8 cellular contexts compared by ENCODE assay signal in the genomic region with DNA sequence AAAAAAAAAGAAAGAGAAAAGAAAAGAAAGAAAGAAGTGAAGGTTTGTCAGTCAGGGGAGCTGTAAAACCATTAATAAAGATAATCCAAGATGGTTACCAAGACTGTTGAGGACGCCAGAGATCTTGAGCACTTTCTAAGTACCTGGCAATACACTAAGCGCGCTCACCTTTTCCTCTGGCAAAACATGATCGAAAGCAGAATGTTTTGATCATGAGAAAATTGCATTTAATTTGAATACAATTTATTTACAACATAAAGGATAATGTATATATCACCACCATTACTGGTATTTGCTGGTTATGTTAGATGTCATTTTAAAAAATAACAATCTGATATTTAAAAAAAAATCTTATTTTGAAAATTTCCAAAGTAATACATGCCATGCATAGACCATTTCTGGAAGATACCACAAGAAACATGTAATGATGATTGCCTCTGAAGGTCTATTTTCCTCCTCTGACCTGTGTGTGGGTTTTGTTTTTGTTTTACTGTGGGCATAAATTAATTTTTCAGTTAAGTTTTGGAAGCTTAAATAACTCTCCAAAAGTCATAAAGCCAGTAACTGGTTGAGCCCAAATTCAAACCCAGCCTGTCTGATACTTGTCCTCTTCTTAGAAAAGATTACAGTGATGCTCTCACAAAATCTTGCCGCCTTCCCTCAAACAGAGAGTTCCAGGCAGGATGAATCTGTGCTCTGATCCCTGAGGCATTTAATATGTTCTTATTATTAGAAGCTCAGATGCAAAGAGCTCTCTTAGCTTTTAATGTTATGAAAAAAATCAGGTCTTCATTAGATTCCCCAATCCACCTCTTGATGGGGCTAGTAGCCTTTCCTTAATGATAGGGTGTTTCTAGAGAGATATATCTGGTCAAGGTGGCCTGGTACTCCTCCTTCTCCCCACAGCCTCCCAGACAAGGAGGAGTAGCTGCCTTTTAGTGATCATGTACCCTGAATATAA. TPM values are rescaled to one million over a fixed set of nuclear protein-coding genes. Genes with fewer than 3 reads are reported as not detected.
DNase-seq lines count a peak whose midpoint lies in the region; ATAC-seq, FAIRE-seq and TF ChIP-seq lines count a peak whose summit lies in the region.

No MANE protein-coding gene starts in this region.

- peaks cover 2 to 63% (median 32%) of the 10 kb centered on the region in 9 donors for H3K36me3 ChIP-seq in heart left ventricle

- no peak for TF ChIP-seq POLR2A in heart left ventricle (IDR thresholded peaks at IDR 0.05)

- H3K9me3 ChIP-seq in heart left ventricle: no peaks in the 10 kb centered on the region

- DNase-seq in heart left ventricle (no peak), left cardiac atrium (no peak), NCI-H69 (lab: John Stamatoyannopoulos, UW) (peak; percentile 65), cardiac fibroblast (ENCODE audit: low read depth in 2 of 2) (peak; percentile 49 to 56), myocyte (ENCODE audit: low read depth) (peak; percentile 52), HTR-8/SVneo (ENCODE audit: insufficient read length, low spot score) (no peak)

- peak overlapping the region; percentile 24 to 100 (median 99) for H3K27ac ChIP-seq in heart left ventricle

- 54 to 60% (median 57%) methylated on average over 5 of the region's 5 CpGs for WGBS in heart left ventricle, 4 donors

- no peak for ATAC-seq in heart left ventricle
- ATAC-seq in left cardiac atrium: no peak
- no peak for ATAC-seq in HG02798 (IDR thresholded peaks at IDR 0.05; ENCODE audit: poor library complexity, unreplicated experiment)
- ATAC-seq in GM19324 (IDR thresholded peaks at IDR 0.05; ENCODE audit: low FRiP score, unreplicated experiment): no peak

- intact Hi-C loops in heart left ventricle (cut with DNase I): loop anchor here in 1 of 10 donors (2.0 kb wide), 1 partner anchor 16 kb away; no protein-coding TSS in a partner anchor
- intact Hi-C loops in left cardiac atrium (cut with DNase I): no loop called here

- H3K27me3 ChIP-seq in heart left ventricle: no peaks in the 10 kb centered on the region

- peaks cover 0 to 65% (median 27%) of the 10 kb centered on the region in 12 donors for H3K4me1 ChIP-seq in heart left ventricle

- TF ChIP-seq CTCF in heart left ventricle (IDR thresholded peaks at IDR 0.05) (peak in 8 of 12 donors; percentile 9 to 42 (median 22)), cardiac fibroblast (IDR thresholded peaks at IDR 0.05; ENCODE audit: low read depth, low read length) (peak; percentile 40)

- no peak for FAIRE-seq in HTR-8/SVneo (lab: Jason Lieb, UNC)

- peak overlapping the region; percentile 74 to 95 (median 86) for H3K4me3 ChIP-seq in heart left ventricle
- peak overlapping the region; percentile 68 to 99 for H3K4me3 ChIP-seq in cardiac fibroblast (replicated peaks in 1 of 2; ENCODE audit: low read depth in 2 of 2, low read length in 2 of 2)

RNA-seq across cellular contexts. Expression of a gene that starts 2.0 kb away (rescaled TPM):
- total RNA-seq in heart left ventricle: 1,000 to 10,000 TPM; 1,033 to 5,448 (median 1,200) TPM
- 1,000 to 10,000 TPM in 1 of 2 donors, 100 to 1,000 TPM in 1; 808 to 1,959 TPM for polyA plus RNA-seq in heart left ventricle
- total RNA-seq in left cardiac atrium: 1,000 to 10,000 TPM; 1,362 to 1,570 TPM
- total RNA-seq in myocyte: 3,125 and 4,265 TPM in 2 replicates
- 2,239 TPM for polyA plus RNA-seq in myocyte (2012)

RNA-seq across cellular contexts. Expression of a gene that starts 2.2 kb away (rescaled TPM):
- 1 to 10 TPM in 7 of 9 donors, under 1 TPM in 1, not detected in 1; 0.49 to 4.2 (median 2.6) TPM for total RNA-seq in heart left ventricle
- 1 to 10 TPM in 1 of 2 donors, under 1 TPM in 1; 0.44 to 3.3 TPM for polyA plus RNA-seq in heart left ventricle
- 1 to 10 TPM; 4.8 to 6.8 TPM for total RNA-seq in left cardiac atrium
- 0.19 and 0.73 TPM in 2 replicates for total RNA-seq in myocyte
- 1.00 TPM for polyA plus RNA-seq in myocyte (2012)

RNA-seq across cellular contexts. Expression of a gene that starts 23.0 kb away (rescaled TPM):
- 100 to 1,000 TPM in 1 of 9 donors, 10 to 100 TPM in 8; 32.6 to 122 (median 60.7) TPM for total RNA-seq in heart left ventricle
- polyA plus RNA-seq in heart left ventricle: 10 to 100 TPM; 39.1 to 53.9 TPM
- total RNA-seq in left cardiac atrium: 10 to 100 TPM; 50.2 to 56.7 TPM
- total RNA-seq in myocyte: 17.4 and 26.8 TPM in 2 replicates
- polyA plus RNA-seq in myocyte (2012): 19.1 TPM

RNA-seq across cellular contexts. Expression of a gene that starts 49.8 kb away (rescaled TPM):
- 10 to 100 TPM; 35.4 to 69.4 (median 48.8) TPM for total RNA-seq in heart left ventricle
- polyA plus RNA-seq in heart left ventricle: 10 to 100 TPM; 17.5 to 24.1 TPM
- 10 to 100 TPM; 42.9 to 46.7 TPM for total RNA-seq in left cardiac atrium
- 32.8 and 40.7 TPM in 2 replicates for total RNA-seq in myocyte
- 22.3 TPM for polyA plus RNA-seq in myocyte (2012)

Comparison
In these comparisons a context has a peak if more than half of its experiments do, and no peak if none do; other contexts are left out.
1. DNase-seq: peak in NCI-H69 (single experiment), cardiac fibroblast (2 of 2) and myocyte (single experiment); none in heart left ventricle (0 of 5), left cardiac atrium (single experiment) and HTR-8/SVneo (single experiment).